Comparison of ENCODE assay signal across 1 cellular context in genomic region chr10:10542368-10542961, GRCh38.
TF ChIP-seq lines count a peak whose summit lies in the region.

No MANE protein-coding gene starts in this region.

TF ChIP-seq in IMR-90, 13 proteins besides CTCF, POLR2A, EP300 and RAD21 (continued from another document):
- TF ChIP-seq FOS (IDR thresholded peaks at IDR 0.05; ENCODE audit: low read depth, low read length) (no peak), RCOR1 (IDR thresholded peaks at IDR 0.05; ENCODE audit: insufficient replicate concordance, low read length) (no peak)
TF ChIP-seq in IMR-90: peak in this region for 0.
